In the genomic region with DNA sequence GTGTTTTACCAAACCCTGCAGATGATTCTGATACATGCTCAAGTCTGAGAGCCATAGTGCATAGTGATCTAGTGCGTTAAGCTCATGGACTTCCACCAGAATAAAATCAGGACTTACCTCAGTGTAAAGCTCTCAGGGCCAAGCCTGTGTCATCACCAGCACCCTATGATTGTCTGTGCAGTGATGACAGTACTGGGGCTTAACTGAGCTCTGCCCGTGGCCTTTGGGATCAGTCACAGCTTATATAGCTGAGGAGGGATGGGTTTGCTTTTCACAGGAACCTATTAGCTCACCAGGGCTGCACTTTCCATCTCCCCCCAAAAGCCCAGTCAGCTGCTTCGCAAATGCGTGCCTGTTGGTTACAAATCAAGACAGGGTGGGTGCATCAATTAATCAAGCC, we compare ENCODE assay signal across 17 cellular contexts.
DNase-seq lines count a peak whose midpoint lies in the region; ATAC-seq and TF ChIP-seq lines count a peak whose summit lies in the region.
"Had no signal": no experiment of that assay in that cellular context is flagged by ENCODE, and none has a peak within 500 bp of the region (broad histone marks: within the 10 kb centered on the region; RNA-seq: fewer than 3 reads in every experiment).

No MANE protein-coding gene starts in this region.

- no peaks in the 10 kb centered on the region for H3K36me3 ChIP-seq in GM23248 (ENCODE audit: low read depth)
- H3K36me3 ChIP-seq in ascending aorta = no peaks in the 10 kb centered on the region
- no peaks in the 10 kb centered on the region for H3K36me3 ChIP-seq in gastroesophageal sphincter
- no peaks in the 10 kb centered on the region for H3K36me3 ChIP-seq in stomach smooth muscle (ENCODE audit: control insufficient read depth in 2 of 2, insufficient read depth in 2 of 2, low read length in 2 of 2)

- peak overlapping the region; percentile 87 for H3K27ac ChIP-seq in GM23248
- peak overlapping the region; percentile 75 to 84 for H3K27ac ChIP-seq in ascending aorta
- peak overlapping the region in 3 of 4 donors; percentile 34 to 84 (median 84) for H3K27ac ChIP-seq in gastroesophageal sphincter
- peak overlapping the region; percentile 46 for H3K27ac ChIP-seq in stomach smooth muscle (ENCODE audit: low read length)

- peak overlapping the region; percentile 76 for H2AFZ ChIP-seq in GM23248

- intact Hi-C loops in ascending aorta (cut with DNase I) = loop anchor here (5.0 to 10.0 kb wide), 2 partner anchors 86 to 158 kb away; no protein-coding TSS in a partner anchor

- DNase-seq in GM23248 = peak; percentile 81
- no peak for DNase-seq in ascending aorta (ENCODE audit: low spot score in 2 of 2)
- no peak for DNase-seq in stimulated activated CD4-positive, alpha-beta T cell treated with anti-CD3 and anti-CD28 coated beads, Interleukin-12 subunit alpha, Interleukin-12 subunit beta, amount 100 ng/mL, for 4 hours
- no peak for DNase-seq in activated naive CD4-positive, alpha-beta T cell treated with anti-CD3 and anti-CD28 coated beads, Interleukin-2, amount 50 U/mL, for 72 hours (ENCODE audit: low spot score in 2 of 2)
- no peak for DNase-seq in activated T-cell treated with anti-CD3 and anti-CD28 coated beads for 4 hours
- DNase-seq: DND-41; H9; NCI-H1694 treated with DMSO at 0.1 percent for 48 hours; NCI-H2107; NCI-H510A; NCI-H748 treated with DMSO at 0.1 percent for 48 hours; NK-92 treated with Interleukin-12 subunit alpha and Interleukin-12 subunit beta, amount 100 ng/mL, for 24 hours; Right ventricle myocardium superior had no signal

- H3K9me2 ChIP-seq in GM23248 (ENCODE audit: insufficient read depth) = no peaks in the 10 kb centered on the region

- in situ Hi-C loops in GM23248 (cut with MboI) = no loop called here

- no peak for TF ChIP-seq EP300 in gastroesophageal sphincter (IDR thresholded peaks at IDR 0.05)

- H4K20me1 ChIP-seq in GM23248 (ENCODE audit: insufficient read depth) = no peaks in the 10 kb centered on the region

- H3K79me2 ChIP-seq in GM23248 (ENCODE audit: insufficient read depth) = no peaks in the 10 kb centered on the region

- ATAC-seq in gastroesophageal sphincter = no peak
- no peak for ATAC-seq in HG02623 (IDR thresholded peaks at IDR 0.05; ENCODE audit: unreplicated experiment)
- no peak for ATAC-seq in activated naive CD4-positive, alpha-beta T cell treated with anti-CD3 and anti-CD28 coated beads, Interleukin-2, amount 50 U/mL, for 72 hours

- no peaks in the 10 kb centered on the region for H3K9me3 Mint-ChIP-seq in activated naive CD4-positive, alpha-beta T cell treated with anti-CD3 and anti-CD28 coated beads, Interleukin-2, amount 50 U/mL, for 72 hours
- H3K9me3 Mint-ChIP-seq: H9 had no signal

- no peaks in the 10 kb centered on the region for H3K9me3 ChIP-seq in GM23248 (ENCODE audit: low read depth)
- no peaks in the 10 kb centered on the region for H3K9me3 ChIP-seq in ascending aorta
- no peaks in the 10 kb centered on the region for H3K9me3 ChIP-seq in gastroesophageal sphincter
- H3K9me3 ChIP-seq in stomach smooth muscle (ENCODE audit: control insufficient read depth in 2 of 2, low read length in 2 of 2) = no peaks in the 10 kb centered on the region

- peaks cover 4 to 10% of the 10 kb centered on the region in 2 donors for H3K36me3 Mint-ChIP-seq in activated naive CD4-positive, alpha-beta T cell treated with anti-CD3 and anti-CD28 coated beads, Interleukin-2, amount 50 U/mL, for 72 hours

- H3K27me3 ChIP-seq in GM23248 (replicated peaks; ENCODE audit: insufficient read depth) (no peaks in the 10 kb centered on the region), ascending aorta (no peaks in the 10 kb centered on the region), gastroesophageal sphincter (no peaks in the 10 kb centered on the region), stomach smooth muscle (ENCODE audit: control insufficient read depth in 1 of 2, insufficient read depth in 2 of 2, low read length in 2 of 2) (no peaks in the 10 kb centered on the region)

- H3K9ac ChIP-seq in GM23248 = peak overlapping the region; percentile 65
- no peak overlapping the region for H3K9ac ChIP-seq in stomach smooth muscle (ENCODE audit: low read length in 2 of 2)

- H3K27ac Mint-ChIP-seq in activated naive CD4-positive, alpha-beta T cell treated with anti-CD3 and anti-CD28 coated beads, Interleukin-2, amount 50 U/mL, for 72 hours = no peak overlapping the region
- H3K27ac Mint-ChIP-seq: B cell, H9 had no signal

- peak overlapping the region; percentile 82 for H3K4me2 ChIP-seq in GM23248 (ENCODE audit: unreplicated experiment)

- TF ChIP-seq POLR2A in gastroesophageal sphincter (IDR thresholded peaks at IDR 0.05) = no peak

- H3K4me1 ChIP-seq in GM23248 (ENCODE audit: insufficient read depth) (peaks cover 45% of the 10 kb centered on the region), ascending aorta (peaks cover 16 to 40% of the 10 kb centered on the region in 2 donors), gastroesophageal sphincter (peaks cover 20 to 51% (median 29%) of the 10 kb centered on the region in 3 donors), stomach smooth muscle (ENCODE audit: control insufficient read depth, insufficient read depth, low read length) (peaks cover 45% of the 10 kb centered on the region)

- 21 to 35% methylated on average over 4 of the region's 4 CpGs for WGBS in GM23248 (ENCODE audit: low coverage in 1 of 2, low lambda C conversion rate in 2 of 2, missing lambda C conversion rate in 2 of 2), 2 experiments
- 65% methylated on average over 2 of the region's 4 CpGs; no CpG with 5 or more reads in 1 of the 2 donors for WGBS in gastroesophageal sphincter (ENCODE audit: low coverage in 1 of 2), 2 donors

- peaks cover 36% of the 10 kb centered on the region for H3F3A ChIP-seq in GM23248 (ENCODE audit: insufficient read depth)

- no peak for TF ChIP-seq CTCF in ascending aorta (IDR thresholded peaks at IDR 0.05)
- no peak for TF ChIP-seq CTCF in gastroesophageal sphincter (IDR thresholded peaks at IDR 0.05)

- H3K4me3 ChIP-seq in GM23248 (no peak overlapping the region), ascending aorta (no peak overlapping the region), gastroesophageal sphincter (no peak overlapping the region), stomach smooth muscle (ENCODE audit: low read length in 2 of 2) (peak overlapping the region in 1 of 2 donors; percentile 35)
